ENCODE assay signal across 8 cellular contexts in the genomic region with DNA sequence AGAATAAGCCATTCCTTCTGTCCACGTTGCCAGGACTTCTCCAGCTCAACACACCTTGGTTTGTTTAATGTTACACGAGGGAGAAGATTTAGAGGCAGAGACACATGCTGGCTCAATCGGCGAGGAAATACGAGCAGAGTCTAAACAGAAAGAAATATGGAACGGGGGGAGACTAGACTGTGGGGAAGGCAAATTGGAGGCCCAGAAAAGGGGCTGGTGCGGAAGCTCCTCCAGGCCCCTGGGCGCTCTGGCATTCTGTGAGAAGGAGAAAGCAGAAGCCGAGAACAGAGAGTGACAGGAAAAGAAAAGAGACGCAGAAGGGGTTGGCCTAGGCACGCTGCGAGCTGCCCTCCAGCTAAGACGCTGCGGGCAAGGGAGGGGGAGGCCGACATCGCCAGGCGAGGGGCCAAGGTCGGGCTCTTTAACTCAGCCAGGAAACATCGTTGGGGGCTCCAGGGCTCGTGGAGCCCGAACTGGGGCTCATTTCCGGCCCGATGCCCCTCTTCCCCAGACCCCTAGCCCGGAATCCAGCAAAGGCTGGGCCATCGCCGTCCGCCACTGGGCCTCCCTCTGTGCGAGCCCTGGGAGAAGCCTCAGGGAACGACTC. TPM values are rescaled to one million over a fixed set of nuclear protein-coding genes. Genes with fewer than 3 reads are reported as not detected.
DNase-seq lines count a peak whose midpoint lies in the region; ATAC-seq and TF ChIP-seq lines count a peak whose summit lies in the region.

No MANE protein-coding gene starts in this region.

- H3K4me1 Mint-ChIP-seq in activated naive CD4-positive, alpha-beta T cell treated with anti-CD3 and anti-CD28 coated beads, Interleukin-2, amount 10 ng/mL, durations not matched to agents 7 days and 5 days, result peaks cover 46% of the 10 kb centered on the region
- H3K4me1 Mint-ChIP-seq in osteocyte (ENCODE audit: unreplicated experiment), result peaks cover 25% of the 10 kb centered on the region

- H3K4me2 ChIP-seq in fibroblast of lung (ENCODE audit: extremely low read depth, insufficient read depth, low read length), result peak overlapping the region; percentile 89

- peaks cover 11% of the 10 kb centered on the region for H3K36me3 Mint-ChIP-seq in activated naive CD4-positive, alpha-beta T cell treated with anti-CD3 and anti-CD28 coated beads, Interleukin-2, amount 10 ng/mL, durations not matched to agents 7 days and 5 days
- no peaks in the 10 kb centered on the region for H3K36me3 Mint-ChIP-seq in osteocyte (ENCODE audit: unreplicated experiment)

- no peaks in the 10 kb centered on the region for H4K20me1 ChIP-seq in fibroblast of lung (ENCODE audit: control insufficient read depth, extremely low read depth, insufficient read depth, low read length)

- H3K36me3 ChIP-seq in SJSA1, result no peaks in the 10 kb centered on the region
- H3K36me3 ChIP-seq in fibroblast of lung (ENCODE audit: control insufficient read depth, insufficient read depth, low read length), result no peaks in the 10 kb centered on the region

- no peaks in the 10 kb centered on the region for H3K9me3 Mint-ChIP-seq in activated naive CD4-positive, alpha-beta T cell treated with anti-CD3 and anti-CD28 coated beads, Interleukin-2, amount 10 ng/mL, durations not matched to agents 7 days and 5 days
- no peaks in the 10 kb centered on the region for H3K9me3 Mint-ChIP-seq in osteocyte (ENCODE audit: unreplicated experiment)

- H3K4me3 ChIP-seq in SJSA1 (peak overlapping the region; percentile 16), fibroblast of lung (replicated peaks in 1 of 4; ENCODE audit: control extremely low read depth in 1 of 4, insufficient read depth in 1 of 4, low read depth in 3 of 4, low read length in 4 of 4) (peak overlapping the region; percentile 26 to 63 (median 46))

- CTCF ChIA-PET in activated naive CD4-positive, alpha-beta T cell treated with anti-CD3 and anti-CD28 coated beads, Interleukin-2, amount 10 ng/mL, durations not matched to agents 7 days and 5 days (lab: Charles Lee), result interaction anchor here (0.9 to 1.6 kb wide), 3 partner anchors 9 to 264 kb away, joined by 3 to 5 read pairs (median 3); no protein-coding TSS in a partner anchor

- H3K9me3 ChIP-seq in SJSA1 (replicated peaks) (peaks cover 35% of the 10 kb centered on the region), fibroblast of lung (ENCODE audit: control insufficient read depth, insufficient read depth, low read depth, low read length) (no peaks in the 10 kb centered on the region)

- no peaks in the 10 kb centered on the region for H3K79me2 ChIP-seq in fibroblast of lung (ENCODE audit: control insufficient read depth, insufficient read depth, low read length)

- H3K4me3 Mint-ChIP-seq in activated naive CD4-positive, alpha-beta T cell treated with anti-CD3 and anti-CD28 coated beads, Interleukin-2, amount 10 ng/mL, durations not matched to agents 7 days and 5 days, result peak overlapping the region; percentile 65
- peak overlapping the region; percentile 79 for H3K4me3 Mint-ChIP-seq in osteocyte (ENCODE audit: unreplicated experiment)

- peaks cover 95% of the 10 kb centered on the region for H3K27me3 Mint-ChIP-seq in activated naive CD4-positive, alpha-beta T cell treated with anti-CD3 and anti-CD28 coated beads, Interleukin-2, amount 10 ng/mL, durations not matched to agents 7 days and 5 days
- H3K27me3 Mint-ChIP-seq in osteocyte (ENCODE audit: unreplicated experiment), result peaks cover 92% of the 10 kb centered on the region

- TF ChIP-seq CTCF in fibroblast of lung (conservative IDR thresholded peaks at IDR 0.05 in 1 of 2, IDR thresholded peaks at IDR 0.05 in 1 of 2; ENCODE audit: low read depth in 1 of 2, low read length in 2 of 2) (no peak), osteocyte (IDR thresholded peaks at IDR 0.05) (no peak)

- H3K27ac Mint-ChIP-seq in activated naive CD4-positive, alpha-beta T cell treated with anti-CD3 and anti-CD28 coated beads, Interleukin-2, amount 10 ng/mL, durations not matched to agents 7 days and 5 days, result peak overlapping the region; percentile 5
- H3K27ac Mint-ChIP-seq in osteocyte (ENCODE audit: unreplicated experiment), result no peak overlapping the region

- H3K4me1 ChIP-seq in SJSA1 (replicated peaks) (peaks cover 10% of the 10 kb centered on the region), fibroblast of lung (ENCODE audit: control insufficient read depth, extremely low read depth, insufficient read depth, low read length) (no peaks in the 10 kb centered on the region)

- no peak for DNase-seq in activated naive CD4-positive, alpha-beta T cell treated with anti-CD3 and anti-CD28 coated beads, Interleukin-2, amount 10 ng/mL, durations not matched to agents 7 days and 5 days
- no peak for DNase-seq in activated naive CD4-positive, alpha-beta T cell (lab: John Stamatoyannopoulos, UW)
- DNase-seq in SJSA1 (ENCODE audit: low read depth in 1 of 2, low spot score in 2 of 2) (no peak), fibroblast of lung (ENCODE audit: low read depth in 2 of 2) (peak in 1 of 2 donors; percentile 17), osteocyte (ENCODE audit: extremely low spot score, unreplicated experiment) (no peak), OCI-M1 (lab: John Stamatoyannopoulos, UW) (no peak), cerebellum (ENCODE audit: low spot score) (no peak)

- H3K27ac ChIP-seq in SJSA1 (no peak overlapping the region), fibroblast of lung (ENCODE audit: insufficient read depth, low read length) (no peak overlapping the region)

- peak overlapping the region; percentile 8 for H2AFZ ChIP-seq in fibroblast of lung (ENCODE audit: low read length)

- H3K9ac ChIP-seq in fibroblast of lung (ENCODE audit: insufficient read depth, low read length), result no peak overlapping the region

- H3K27me3 ChIP-seq in SJSA1 (replicated peaks), result peaks cover 66% of the 10 kb centered on the region
- peaks cover 89% of the 10 kb centered on the region for H3K27me3 ChIP-seq in fibroblast of lung (ENCODE audit: control insufficient read depth, insufficient read depth, low read length)

- no peak for ATAC-seq in HG03469 (IDR thresholded peaks at IDR 0.05; ENCODE audit: unreplicated experiment)

RNA-seq across cellular contexts. Expression of gene PAX5, which starts 3.2 kb away (rescaled TPM):
- 0.09 TPM in 1 of 2 replicates, not detected in the other for total RNA-seq in SJSA1 (2014; rRNA removed; shearing (Covaris generic))
- total RNA-seq in fibroblast of lung, result not detected in 2 replicates
- not detected in 2 replicates for polyA plus RNA-seq in fibroblast of lung
- not detected in 2 replicates for polyA plus RNA-seq in fibroblast of lung (2012)
- not detected in 2 replicates for polyA minus RNA-seq in fibroblast of lung (ENCODE audit: low replicate concordance)
- total RNA-seq in osteocyte, result not detected in 2 replicates
- total RNA-seq in cerebellum, result 0.64 TPM
